In genomic region chr2:200308001-200308400, GRCh38 we compare ENCODE assay signal across 1 cellular context.
TF ChIP-seq lines count a peak whose summit lies in the region.

No MANE protein-coding gene starts in this region.

TF ChIP-seq in HepG2, 621 proteins besides CTCF, POLR2A, EP300 and RAD21 (continued from another document):
- no peak for TF ChIP-seq AHDC1 (CRISPR knock-in tag; IDR thresholded peaks at IDR 0.05; ENCODE audit: borderline replicate concordance)
- 0 out of 2 replicates have a peak, but pooled peaks have one; percentile 39 for TF ChIP-seq ZSCAN12 (CRISPR knock-in tag; IDR thresholded peaks at IDR 0.05)
- TF ChIP-seq ZNF850 (CRISPR knock-in tag; conservative IDR thresholded peaks at IDR 0.05) = 0 out of 2 replicates have a peak, but pooled peaks have one; percentile 65
- TF ChIP-seq GTF3A (CRISPR knock-in tag; conservative IDR thresholded peaks at IDR 0.05) = no peak
- no peak for TF ChIP-seq MXD3 (CRISPR knock-in tag; IDR thresholded peaks at IDR 0.05)
- TF ChIP-seq RARG (CRISPR knock-in tag; IDR thresholded peaks at IDR 0.05; ENCODE audit: low read depth) = no peak
- no peak for TF ChIP-seq PAF1 (CRISPR knock-in tag; IDR thresholded peaks at IDR 0.05)
- TF ChIP-seq ZNF816 (CRISPR knock-in tag; IDR thresholded peaks at IDR 0.05; ENCODE audit: borderline replicate concordance) = 0 out of 2 replicates have a peak, but pooled peaks have one; percentile 39
- no peak for TF ChIP-seq TMF1 (CRISPR knock-in tag; IDR thresholded peaks at IDR 0.05; ENCODE audit: low read depth)
- no peak for TF ChIP-seq PHF20 (CRISPR knock-in tag; IDR thresholded peaks at IDR 0.05)
- TF ChIP-seq MAF1 (CRISPR knock-in tag; IDR thresholded peaks at IDR 0.05; ENCODE audit: borderline replicate concordance) = no peak
- TF ChIP-seq ATM (IDR thresholded peaks at IDR 0.05; ENCODE audit: borderline replicate concordance) = no peak
- 0 out of 2 replicates have a peak, but pooled peaks have one; percentile 13 for TF ChIP-seq MIER3 (CRISPR knock-in tag; IDR thresholded peaks at IDR 0.05; ENCODE audit: borderline replicate concordance)
